ENCODE assay signal across 1 cellular context in genomic region chr17:44547625-44548297, GRCh38.
TF ChIP-seq lines count a peak whose summit lies in the region.

No MANE protein-coding gene starts in this region.

TF ChIP-seq in GM12878, 131 proteins besides CTCF, POLR2A, EP300 and RAD21 (continued from another document):
- no peak for TF ChIP-seq ELK1 (IDR thresholded peaks at IDR 0.05; ENCODE audit: low read depth, low read length)
- TF ChIP-seq USF2 (IDR thresholded peaks at IDR 0.05; ENCODE audit: borderline replicate concordance, low read depth, low read length): no peak
- no peak for TF ChIP-seq CBX5 (IDR thresholded peaks at IDR 0.05; ENCODE audit: low read depth)
